ENCODE assay signal across 14 cellular contexts in genomic region chr2:5959836-5960820, GRCh38.
"Had no signal": no experiment of that assay in that cellular context is flagged by ENCODE, and none has a peak within 500 bp of the region (broad histone marks: within the 10 kb centered on the region; RNA-seq: fewer than 3 reads in every experiment).

No MANE protein-coding gene starts in this region.

- ATAC-seq: activated T-helper 17 cell treated with anti-CD3 and anti-CD28 coated beads, Interleukin-2, amount 50 U/mL, for 72 hours; natural killer cell treated with Interleukin-12 subunit alpha and Interleukin-12 subunit beta and Interleukin-15 and Interleukin-18, amount 100 ng/mL, for 72 hours; psoas muscle; sciatic nerve; stimulated activated naive CD8-positive, alpha-beta T cell treated with anti-CD3 and anti-CD28 coated beads, Interleukin-15, Interleukin-2, amounts not matched to agents 100 U/mL and 50 U/mL, for 24 hours had no signal

- H3K36me3 ChIP-seq: colonic mucosa, suprapubic skin, upper lobe of left lung had no signal

- H3K27ac ChIP-seq: colonic mucosa, psoas muscle, suprapubic skin, upper lobe of left lung had no signal

- H3K9me3 ChIP-seq: colonic mucosa, psoas muscle, upper lobe of left lung had no signal

- H3K27me3 ChIP-seq: colonic mucosa, suprapubic skin, upper lobe of left lung had no signal

- DNase-seq: activated CD4-positive, alpha-beta T cell treated with anti-CD3 and anti-CD28 coated beads for 48 hours; activated naive CD4-positive, alpha-beta T cell treated with anti-CD3 and anti-CD28 coated beads, Interleukin-2, amount 10 ng/mL, durations not matched to agents 7 days and 5 days; caudate nucleus; colonic mucosa; foreskin melanocyte; mesenchymal stem cell; psoas muscle; stimulated activated CD4-positive, alpha-beta T cell treated with anti-CD3 and anti-CD28 coated beads, Interleukin-2, amount 100 ng/mL, for 24 hours; stimulated activated naive CD8-positive, alpha-beta T cell treated with anti-CD3 and anti-CD28 coated beads, Interleukin-15, Interleukin-2, amounts not matched to agents 100 U/mL and 50 U/mL, for 24 hours; upper lobe of left lung had no signal

- H3K4me3 ChIP-seq: colonic mucosa, psoas muscle, suprapubic skin, upper lobe of left lung had no signal

- H3K4me1 ChIP-seq: colonic mucosa, psoas muscle, suprapubic skin, upper lobe of left lung had no signal
